ENCODE assay signal across 8 cellular contexts in genomic region chr2:241272298-241272721, GRCh38. TPM values are rescaled to one million over a fixed set of nuclear protein-coding genes. Genes with fewer than 3 reads are reported as not detected.
DNase-seq lines count a peak whose midpoint lies in the region; ATAC-seq and TF ChIP-seq lines count a peak whose summit lies in the region.

No MANE protein-coding gene starts in this region.

- peaks cover 29% of the 10 kb centered on the region for H3K4me1 Mint-ChIP-seq in activated T-helper 1 cell treated with anti-CD3 and anti-CD28 coated beads, Interleukin-12 subunit alpha, Interleukin-12 subunit beta, Interleukin-2, Interleukin-4 antibody, amounts not matched to agents 30 ng/mL and 10 ng/mL and 1 ng/mL, durations not matched to agents 14 hours and 24 hours and 36 hours (ENCODE audit: low read depth)

- peaks cover 53% of the 10 kb centered on the region for H3K4me1 ChIP-seq in left ventricle myocardium inferior

- ATAC-seq in GM19372 (IDR thresholded peaks at IDR 0.05; ENCODE audit: low read depth, unreplicated experiment): peak; percentile 48
- no peak for ATAC-seq in sciatic nerve

- H3K9me3 Mint-ChIP-seq in activated T-helper 1 cell treated with anti-CD3 and anti-CD28 coated beads, Interleukin-12 subunit alpha, Interleukin-12 subunit beta, Interleukin-2, Interleukin-4 antibody, amounts not matched to agents 30 ng/mL and 10 ng/mL and 1 ng/mL, durations not matched to agents 14 hours and 24 hours and 36 hours: peaks cover 26% of the 10 kb centered on the region

- no peak overlapping the region for H3K4me3 Mint-ChIP-seq in activated T-helper 1 cell treated with anti-CD3 and anti-CD28 coated beads, Interleukin-12 subunit alpha, Interleukin-12 subunit beta, Interleukin-2, Interleukin-4 antibody, amounts not matched to agents 30 ng/mL and 10 ng/mL and 1 ng/mL, durations not matched to agents 14 hours and 24 hours and 36 hours

- CTCF ChIA-PET in BJ (lab: Yijun Ruan, JAX): interaction anchor here (0.6 kb wide), 1 partner anchor 20 kb away, joined by 3 read pairs; no protein-coding TSS in a partner anchor

- H3K36me3 ChIP-seq in BJ (ENCODE audit: control insufficient read depth, insufficient read depth, low read length) (peaks cover 8% of the 10 kb centered on the region), left ventricle myocardium inferior (peaks cover 14% of the 10 kb centered on the region)

- H3K27ac Mint-ChIP-seq in activated T-helper 1 cell treated with anti-CD3 and anti-CD28 coated beads, Interleukin-12 subunit alpha, Interleukin-12 subunit beta, Interleukin-2, Interleukin-4 antibody, amounts not matched to agents 30 ng/mL and 10 ng/mL and 1 ng/mL, durations not matched to agents 14 hours and 24 hours and 36 hours: no peak overlapping the region

- peak overlapping the region; percentile 63 for H3K27ac ChIP-seq in HL-60 (replicated peaks)
- H3K27ac ChIP-seq in left ventricle myocardium inferior (replicated peaks): peak overlapping the region; percentile 95

- TF ChIP-seq CTCF in BJ (IDR thresholded peaks at IDR 0.05; ENCODE audit: insufficient read depth, low read depth, low read length) (no peak), HL-60 (IDR thresholded peaks at IDR 0.05; ENCODE audit: insufficient read depth, low read length) (no peak), left ventricle myocardium inferior (IDR thresholded peaks at IDR 0.05; ENCODE audit: borderline replicate concordance) (no peak)

- H3K9me3 ChIP-seq in left ventricle myocardium inferior (replicated peaks): peaks cover 9% of the 10 kb centered on the region

- H3K36me3 Mint-ChIP-seq in activated T-helper 1 cell treated with anti-CD3 and anti-CD28 coated beads, Interleukin-12 subunit alpha, Interleukin-12 subunit beta, Interleukin-2, Interleukin-4 antibody, amounts not matched to agents 30 ng/mL and 10 ng/mL and 1 ng/mL, durations not matched to agents 14 hours and 24 hours and 36 hours (ENCODE audit: low read depth): peaks cover 31% of the 10 kb centered on the region

- H3K4me3 ChIP-seq in BJ (ENCODE audit: low read depth, low read length) (peak overlapping the region; percentile 73), HL-60 (replicated peaks; ENCODE audit: insufficient read depth, low read length) (peak overlapping the region; percentile 68), left ventricle myocardium inferior (peak overlapping the region; percentile 96)

- POLR2A ChIA-PET in BJ (lab: Charles Lee): no interaction called here

- no peaks in the 10 kb centered on the region for H3K27me3 Mint-ChIP-seq in activated T-helper 1 cell treated with anti-CD3 and anti-CD28 coated beads, Interleukin-12 subunit alpha, Interleukin-12 subunit beta, Interleukin-2, Interleukin-4 antibody, amounts not matched to agents 30 ng/mL and 10 ng/mL and 1 ng/mL, durations not matched to agents 14 hours and 24 hours and 36 hours (ENCODE audit: insufficient read depth)

- DNase-seq in BJ (ENCODE audit: low read depth): no peak
- DNase-seq in HL-60 (ENCODE audit: low read depth in 1 of 2, low spot score in 1 of 2): peak in 1 of 2 experiments; percentile 43
- DNase-seq in activated T-helper 1 cell treated with anti-CD3 and anti-CD28 coated beads, Interleukin-12 subunit alpha, Interleukin-12 subunit beta, Interleukin-2, Interleukin-4 antibody, amounts not matched to agents 30 ng/mL and 10 ng/mL and 1 ng/mL, durations not matched to agents 14 hours and 24 hours and 36 hours (ENCODE audit: low spot score): peak; percentile 6
- DNase-seq in left ventricle myocardium inferior: peak; percentile 41
- peak; percentile 68 for DNase-seq in sciatic nerve (ENCODE audit: low spot score)
- no peak for DNase-seq in cerebellar cortex (ENCODE audit: low spot score)
- no peak for DNase-seq in NCI-H2081 (lab: John Stamatoyannopoulos, UW)

- H3K27me3 ChIP-seq in BJ (ENCODE audit: control insufficient read depth, insufficient read depth, low read length): no peaks in the 10 kb centered on the region
- H3K27me3 ChIP-seq in HL-60 (ENCODE audit: insufficient read depth, poor library complexity, severe bottlenecking): no peaks in the 10 kb centered on the region
- H3K27me3 ChIP-seq in left ventricle myocardium inferior (ENCODE audit: low read depth): no peaks in the 10 kb centered on the region

- intact Hi-C loops in activated T-helper 1 cell treated with anti-CD3 and anti-CD28 coated beads, Interleukin-12 subunit alpha, Interleukin-12 subunit beta, Interleukin-2, Interleukin-4 antibody, amounts not matched to agents 30 ng/mL and 10 ng/mL and 1 ng/mL, durations not matched to agents 14 hours and 24 hours and 36 hours (cut with micrococcal nuclease): loop anchor here (1.0 to 5.0 kb wide), 4 partner anchors 43 to 364 kb away; partner anchors contain the start of genes ATG4B, FARP2, HDLBP and SEPTIN2
- intact Hi-C loops in left ventricle myocardium inferior (cut with micrococcal nuclease) (no loop called here), sciatic nerve (cut with DNase I) (no loop called here)

RNA-seq across cellular contexts. Expression of gene HDLBP, which starts 43.2 kb away (rescaled TPM):
- polyA plus RNA-seq in BJ (2011; rRNA removed): 738 and 948 TPM in 2 replicates
- polyA minus RNA-seq in BJ (2011; rRNA and poly(A)+ RNA removed): 1,169 and 1,682 TPM in 2 replicates
- 270 and 273 TPM in 2 replicates for total RNA-seq in activated T-helper 1 cell treated with anti-CD3 and anti-CD28 coated beads, Interleukin-12 subunit alpha, Interleukin-12 subunit beta, Interleukin-2, Interleukin-4 antibody, amounts not matched to agents 30 ng/mL and 10 ng/mL and 1 ng/mL, durations not matched to agents 14 hours and 24 hours and 36 hours
- total RNA-seq in left ventricle myocardium inferior (365 TPM), sciatic nerve (398 TPM)

RNA-seq across cellular contexts. Expression of gene SEPTIN2, which starts 43.4 kb away (rescaled TPM):
- 336 and 712 TPM in 2 replicates for polyA plus RNA-seq in BJ (2011; rRNA removed)
- 308 and 343 TPM in 2 replicates for polyA minus RNA-seq in BJ (2011; rRNA and poly(A)+ RNA removed)
- total RNA-seq in activated T-helper 1 cell treated with anti-CD3 and anti-CD28 coated beads, Interleukin-12 subunit alpha, Interleukin-12 subunit beta, Interleukin-2, Interleukin-4 antibody, amounts not matched to agents 30 ng/mL and 10 ng/mL and 1 ng/mL, durations not matched to agents 14 hours and 24 hours and 36 hours: 203 and 219 TPM in 2 replicates
- 187 TPM for total RNA-seq in left ventricle myocardium inferior
- total RNA-seq in sciatic nerve: 315 TPM

Comparison
In these comparisons a context has a peak if more than half of its experiments do, and no peak if none do; other contexts are left out.
1. DNase-seq: peak in activated T-helper 1 cell treated with anti-CD3 and anti-CD28 coated beads, Interleukin-12 subunit alpha, Interleukin-12 subunit beta, Interleukin-2, Interleukin-4 antibody, amounts not matched to agents 30 ng/mL and 10 ng/mL and 1 ng/mL, durations not matched to agents 14 hours and 24 hours and 36 hours (single experiment), left ventricle myocardium inferior (single experiment) and sciatic nerve (single experiment); none in BJ (single experiment), cerebellar cortex (single experiment) and NCI-H2081 (0 of 2).
2. Peak in every context shown above with its lines, with median percentiles within 50 percentile points of each other: H3K4me3 ChIP-seq.